Comparison of ENCODE assay signal across 8 cellular contexts in genomic region chr1:25503551-25504426, GRCh38. TPM values are rescaled to one million over a fixed set of nuclear protein-coding genes. Genes with fewer than 3 reads are reported as not detected.
DNase-seq lines count a peak whose midpoint lies in the region; ATAC-seq and TF ChIP-seq lines count a peak whose summit lies in the region.

No MANE protein-coding gene starts in this region.

- WGBS in right cardiac atrium: 87% methylated on average over 12 of the region's 12 CpGs
- WGBS in tibial nerve, 2 donors: 81 to 82% methylated on average over 12 of the region's 12 CpGs

- peaks cover 0 to 4% (median 0%) of the 10 kb centered on the region in 3 donors for H3K36me3 ChIP-seq in tibial nerve
- H3K36me3 ChIP-seq in uterus: no peaks in the 10 kb centered on the region

- TF ChIP-seq POLR2A in tibial nerve (IDR thresholded peaks at IDR 0.05): no peak
- TF ChIP-seq POLR2A in uterus (IDR thresholded peaks at IDR 0.05): no peak

- ATAC-seq in Right ventricle myocardium inferior: peak; percentile 66
- ATAC-seq in right cardiac atrium: peak; percentile 58 to 68

- no peak for DNase-seq in Right ventricle myocardium inferior (ENCODE audit: missing footprints)
- no peak for DNase-seq in cardiac septum (ENCODE audit: low spot score)
- DNase-seq in RKO (ENCODE audit: low spot score): peak; percentile 30
- DNase-seq in activated naive CD4-positive, alpha-beta T cell (lab: John Stamatoyannopoulos, UW): peak in 3 of 4 experiments; percentile 34 to 77 (median 65)
- DNase-seq in right cardiac atrium: peak in 2 of 3 donors; percentile 71 to 75
- DNase-seq in stimulated activated CD4-positive, alpha-beta T cell treated with anti-CD3 and anti-CD28 coated beads, Interleukin-2, amount 100 ng/mL, for 48 hours: peak; percentile 41 to 57
- DNase-seq in tibial nerve (ENCODE audit: low spot score in 2 of 2): no peak
- no peak for DNase-seq in uterus

- intact Hi-C loops in Right ventricle myocardium inferior (cut with DNase I) (loop anchor here (5.0 kb wide), 1 partner anchor 309 kb away; no protein-coding TSS in a partner anchor), cardiac septum (cut with DNase I) (loop anchor here (5.0 kb wide), 1 partner anchor 304 kb away; no protein-coding TSS in a partner anchor), right cardiac atrium (cut with DNase I) (no loop called here), uterus (cut with DNase I; ENCODE audit: low total_unique reads) (no loop called here)

- TF ChIP-seq EP300 in tibial nerve (IDR thresholded peaks at IDR 0.05): no peak

- H3K4me3 ChIP-seq in right cardiac atrium (ENCODE audit: low read length): no peak overlapping the region
- no peak overlapping the region for H3K4me3 ChIP-seq in tibial nerve
- H3K4me3 ChIP-seq in uterus: no peak overlapping the region

- TF ChIP-seq CTCF in tibial nerve (IDR thresholded peaks at IDR 0.05) (peak in 2 of 5 experiments; percentile 16 to 44), uterus (IDR thresholded peaks at IDR 0.05) (peak in 1 of 4 experiments; percentile 12)

- no peak overlapping the region for H3K27ac ChIP-seq in right cardiac atrium (ENCODE audit: low read length)
- H3K27ac ChIP-seq in tibial nerve: no peak overlapping the region
- no peak overlapping the region for H3K27ac ChIP-seq in uterus

- H3K9me3 ChIP-seq in right cardiac atrium (ENCODE audit: control insufficient read depth, low read length) (no peaks in the 10 kb centered on the region), tibial nerve (no peaks in the 10 kb centered on the region), uterus (no peaks in the 10 kb centered on the region)

- no peaks in the 10 kb centered on the region for H3K27me3 ChIP-seq in right cardiac atrium (ENCODE audit: control insufficient read depth, insufficient read depth)
- H3K27me3 ChIP-seq in tibial nerve: no peaks in the 10 kb centered on the region
- H3K27me3 ChIP-seq in uterus: no peaks in the 10 kb centered on the region

- H3K4me1 ChIP-seq in right cardiac atrium (ENCODE audit: control insufficient read depth, insufficient read depth, low read length) (peaks cover 2% of the 10 kb centered on the region), tibial nerve (peaks cover 0 to 37% (median 0%) of the 10 kb centered on the region in 4 donors), uterus (no peaks in the 10 kb centered on the region)

RNA-seq across cellular contexts. Expression of gene LDLRAP1, which starts 39.6 kb away (rescaled TPM):
- total RNA-seq in Right ventricle myocardium inferior (12.3 TPM), cardiac septum (14.4 TPM), right cardiac atrium (10 to 100 TPM in 1 of 4 donors, 1 to 10 TPM in 3; 7.6 to 10.2 (median 9.2) TPM), tibial nerve (10 to 100 TPM; 10.9 to 28.5 (median 14.7) TPM), uterus (10 to 100 TPM in 1 of 4 donors, 1 to 10 TPM in 3; 1.2 to 26.6 (median 7.7) TPM)
- 6.0 TPM for polyA plus RNA-seq in right cardiac atrium

Comparison
In these comparisons a context has a peak if more than half of its experiments do, and no peak if none do; other contexts are left out.
1. DNase-seq: peak in RKO (single experiment), activated naive CD4-positive, alpha-beta T cell (3 of 4), right cardiac atrium (2 of 3) and stimulated activated CD4-positive, alpha-beta T cell treated with anti-CD3 and anti-CD28 coated beads, Interleukin-2, amount 100 ng/mL, for 48 hours (2 of 2); none in Right ventricle myocardium inferior (single experiment), cardiac septum (single experiment), tibial nerve (0 of 2) and uterus (0 of 2).
2. intact Hi-C loops: an anchor here in Right ventricle myocardium inferior (5.0 kb wide) and cardiac septum (5.0 kb wide); none called in right cardiac atrium and uterus.